In the genomic region with DNA sequence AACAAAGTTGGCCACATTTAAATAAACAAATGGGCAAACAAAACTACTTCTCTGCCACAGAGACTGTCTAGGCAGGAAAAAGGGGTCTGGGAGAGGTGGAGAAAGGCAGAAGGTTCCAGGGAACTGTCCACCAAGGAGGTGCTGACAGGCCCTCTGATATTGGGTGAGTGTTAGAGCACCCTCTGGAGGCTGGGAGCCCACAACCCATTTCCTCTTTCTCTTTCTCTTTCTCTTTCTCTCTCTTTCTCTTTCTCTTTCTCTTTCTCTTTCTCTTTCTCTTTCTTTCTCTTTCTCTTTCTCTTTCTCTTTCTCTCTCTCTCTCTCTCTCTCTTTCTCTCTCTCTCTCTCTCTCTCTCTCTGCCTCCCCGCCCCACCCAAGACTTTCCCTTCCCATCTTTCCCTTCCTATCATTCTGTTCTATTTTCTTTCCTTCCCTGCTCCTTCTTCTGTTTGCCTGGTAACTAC, we compare ENCODE assay signal across 2 cellular contexts.
TF ChIP-seq lines count a peak whose summit lies in the region.

No MANE protein-coding gene starts in this region.

TF ChIP-seq in GM12878, 131 proteins besides CTCF, POLR2A, EP300 and RAD21 (continued from another document and continues in another):
- TF ChIP-seq ZBTB11 (CRISPR knock-in tag; IDR thresholded peaks at IDR 0.05) (no peak), CHD1 (IDR thresholded peaks at IDR 0.05; ENCODE audit: low read depth, low read length) (no peak), SIX5 (IDR thresholded peaks at IDR 0.05; ENCODE audit: low read depth, low read length, severe bottlenecking) (no peak), MYB (IDR thresholded peaks at IDR 0.05; ENCODE audit: borderline replicate concordance, low read depth, low read length) (no peak), HCFC1 (IDR thresholded peaks at IDR 0.05; ENCODE audit: low read length) (peak; percentile 39; the same call in 1 of the 2 replicates), SKIL (IDR thresholded peaks at IDR 0.05; ENCODE audit: low read depth, poor library complexity, severe bottlenecking) (peak; percentile 33), REST (IDR thresholded peaks at IDR 0.05; ENCODE audit: low read depth, low read length) (peak; percentile 93), CHD2 (IDR thresholded peaks at IDR 0.05; ENCODE audit: borderline replicate concordance, low read depth, low read length) (no peak), IKZF2 (IDR thresholded peaks at IDR 0.05) (0 out of 4 replicates have a peak, but pooled peaks of 1 of the 2 experiments have one; percentile 19)
- TF ChIP-seq, protein P1, sequence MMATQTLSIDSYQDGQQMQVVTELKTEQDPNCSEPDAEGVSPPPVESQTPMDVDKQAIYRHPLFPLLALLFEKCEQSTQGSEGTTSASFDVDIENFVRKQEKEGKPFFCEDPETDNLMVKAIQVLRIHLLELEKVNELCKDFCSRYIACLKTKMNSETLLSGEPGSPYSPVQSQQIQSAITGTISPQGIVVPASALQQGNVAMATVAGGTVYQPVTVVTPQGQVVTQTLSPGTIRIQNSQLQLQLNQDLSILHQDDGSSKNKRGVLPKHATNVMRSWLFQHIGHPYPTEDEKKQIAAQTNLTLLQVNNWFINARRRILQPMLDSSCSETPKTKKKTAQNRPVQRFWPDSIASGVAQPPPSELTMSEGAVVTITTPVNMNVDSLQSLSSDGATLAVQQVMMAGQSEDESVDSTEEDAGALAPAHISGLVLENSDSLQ (IDR thresholded peaks at IDR 0.05) = no peak; the same call in 1 of the 2 replicates

TF ChIP-seq in HepG2, 621 proteins besides CTCF, POLR2A, EP300 and RAD21 (continued from another document and continues in another):
- TF ChIP-seq, protein P2, sequence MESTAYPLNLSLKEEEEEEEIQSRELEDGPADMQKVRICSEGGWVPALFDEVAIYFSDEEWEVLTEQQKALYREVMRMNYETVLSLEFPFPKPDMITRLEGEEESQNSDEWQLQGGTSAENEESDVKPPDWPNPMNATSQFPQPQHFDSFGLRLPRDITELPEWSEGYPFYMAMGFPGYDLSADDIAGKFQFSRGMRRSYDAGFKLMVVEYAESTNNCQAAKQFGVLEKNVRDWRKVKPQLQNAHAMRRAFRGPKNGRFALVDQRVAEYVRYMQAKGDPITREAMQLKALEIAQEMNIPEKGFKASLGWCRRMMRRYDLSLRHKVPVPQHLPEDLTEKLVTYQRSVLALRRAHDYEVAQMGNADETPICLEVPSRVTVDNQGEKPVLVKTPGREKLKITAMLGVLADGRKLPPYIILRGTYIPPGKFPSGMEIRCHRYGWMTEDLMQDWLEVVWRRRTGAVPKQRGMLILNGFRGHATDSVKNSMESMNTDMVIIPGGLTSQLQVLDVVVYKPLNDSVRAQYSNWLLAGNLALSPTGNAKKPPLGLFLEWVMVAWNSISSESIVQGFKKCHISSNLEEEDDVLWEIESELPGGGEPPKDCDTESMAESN (CRISPR knock-in tag; conservative IDR thresholded peaks at IDR 0.05) = no peak
- TF ChIP-seq GTF3A (CRISPR knock-in tag; conservative IDR thresholded peaks at IDR 0.05) (no peak), KLF9 (CRISPR knock-in tag; IDR thresholded peaks at IDR 0.05; ENCODE audit: low read depth) (peak; percentile 57; the same call in 1 of the 2 replicates), ZNF577 (CRISPR knock-in tag; IDR thresholded peaks at IDR 0.05; ENCODE audit: borderline replicate concordance, low read depth) (no peak), ZNF33A (CRISPR knock-in tag; IDR thresholded peaks at IDR 0.05; ENCODE audit: borderline replicate concordance) (no peak), MIER2 (CRISPR knock-in tag; IDR thresholded peaks at IDR 0.05) (peak; percentile 98), BRD4 (CRISPR knock-in tag; IDR thresholded peaks at IDR 0.05) (no peak), THAP7 (CRISPR knock-in tag; IDR thresholded peaks at IDR 0.05) (no peak), ZSCAN22 (CRISPR knock-in tag; IDR thresholded peaks at IDR 0.05) (no peak), ZNF275 (CRISPR knock-in tag; IDR thresholded peaks at IDR 0.05; ENCODE audit: borderline replicate concordance) (no peak), ZNF781 (CRISPR knock-in tag; IDR thresholded peaks at IDR 0.05; ENCODE audit: borderline replicate concordance, not compliant biosample characterization) (peak; percentile 33), POLR2G (IDR thresholded peaks at IDR 0.05; ENCODE audit: low read depth, low read length) (no peak), ZZZ3 (CRISPR knock-in tag; IDR thresholded peaks at IDR 0.05; ENCODE audit: borderline replicate concordance) (no peak), RELA (CRISPR knock-in tag; IDR thresholded peaks at IDR 0.05) (no peak), NCOR1 (IDR thresholded peaks at IDR 0.05; ENCODE audit: borderline replicate concordance, low read length) (no peak), FIP1L1 (IDR thresholded peaks at IDR 0.05; ENCODE audit: borderline replicate concordance, insufficient read depth, low read depth, low read length) (no peak), CSRNP2 (CRISPR knock-in tag; conservative IDR thresholded peaks at IDR 0.05; ENCODE audit: low read depth) (no peak), STAT6 (CRISPR knock-in tag; IDR thresholded peaks at IDR 0.05; ENCODE audit: borderline replicate concordance) (no peak), ARID3A (IDR thresholded peaks at IDR 0.05; ENCODE audit: low read depth, low read length) (no peak), ZNF512 (CRISPR knock-in tag; IDR thresholded peaks at IDR 0.05) (0 out of 2 replicates have a peak, but pooled peaks have one; percentile 57), ZNF331 (CRISPR knock-in tag; IDR thresholded peaks at IDR 0.05) (peak; percentile 53; the same call in 1 of the 2 replicates), ZNF777 (CRISPR knock-in tag; IDR thresholded peaks at IDR 0.05) (0 out of 2 replicates have a peak, but pooled peaks have one; percentile 20), GABPB1 (CRISPR knock-in tag; IDR thresholded peaks at IDR 0.05) (peak; percentile 13; the same call in 1 of the 2 replicates), MYNN (CRISPR knock-in tag; IDR thresholded peaks at IDR 0.05; ENCODE audit: low read depth) (no peak), SMAD3 (CRISPR knock-in tag; IDR thresholded peaks at IDR 0.05) (0 out of 2 replicates have a peak, but pooled peaks have one; percentile 39), KDM2A (CRISPR knock-in tag; IDR thresholded peaks at IDR 0.05; ENCODE audit: borderline replicate concordance, low read depth) (peak; percentile 36; the same call in 1 of the 2 replicates), ZNF563 (CRISPR knock-in tag; IDR thresholded peaks at IDR 0.05) (no peak), SP2 (CRISPR knock-in tag; IDR thresholded peaks at IDR 0.05) (no peak)
- TF ChIP-seq, protein P3, sequence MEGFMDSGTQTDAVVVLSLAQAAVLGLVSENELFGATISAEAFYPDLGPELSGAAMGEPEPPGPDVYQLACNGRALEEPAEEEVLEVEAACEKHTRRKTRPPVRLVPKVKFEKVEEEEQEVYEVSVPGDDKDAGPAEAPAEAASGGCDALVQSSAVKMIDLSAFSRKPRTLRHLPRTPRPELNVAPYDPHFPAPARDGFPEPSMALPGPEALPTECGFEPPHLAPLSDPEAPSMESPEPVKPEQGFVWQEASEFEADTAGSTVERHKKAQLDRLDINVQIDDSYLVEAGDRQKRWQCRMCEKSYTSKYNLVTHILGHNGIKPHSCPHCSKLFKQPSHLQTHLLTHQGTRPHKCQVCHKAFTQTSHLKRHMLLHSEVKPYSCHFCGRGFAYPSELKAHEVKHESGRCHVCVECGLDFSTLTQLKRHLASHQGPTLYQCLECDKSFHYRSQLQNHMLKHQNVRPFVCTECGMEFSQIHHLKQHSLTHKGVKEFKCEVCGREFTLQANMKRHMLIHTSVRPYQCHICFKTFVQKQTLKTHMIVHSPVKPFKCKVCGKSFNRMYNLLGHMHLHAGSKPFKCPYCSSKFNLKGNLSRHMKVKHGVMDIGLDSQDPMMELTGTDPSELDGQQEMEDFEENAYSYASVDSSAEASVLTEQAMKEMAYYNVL (CRISPR knock-in tag; IDR thresholded peaks at IDR 0.05; ENCODE audit: borderline replicate concordance) = peak; percentile 35; the same call in 1 of the 2 replicates
- TF ChIP-seq, protein P4, sequence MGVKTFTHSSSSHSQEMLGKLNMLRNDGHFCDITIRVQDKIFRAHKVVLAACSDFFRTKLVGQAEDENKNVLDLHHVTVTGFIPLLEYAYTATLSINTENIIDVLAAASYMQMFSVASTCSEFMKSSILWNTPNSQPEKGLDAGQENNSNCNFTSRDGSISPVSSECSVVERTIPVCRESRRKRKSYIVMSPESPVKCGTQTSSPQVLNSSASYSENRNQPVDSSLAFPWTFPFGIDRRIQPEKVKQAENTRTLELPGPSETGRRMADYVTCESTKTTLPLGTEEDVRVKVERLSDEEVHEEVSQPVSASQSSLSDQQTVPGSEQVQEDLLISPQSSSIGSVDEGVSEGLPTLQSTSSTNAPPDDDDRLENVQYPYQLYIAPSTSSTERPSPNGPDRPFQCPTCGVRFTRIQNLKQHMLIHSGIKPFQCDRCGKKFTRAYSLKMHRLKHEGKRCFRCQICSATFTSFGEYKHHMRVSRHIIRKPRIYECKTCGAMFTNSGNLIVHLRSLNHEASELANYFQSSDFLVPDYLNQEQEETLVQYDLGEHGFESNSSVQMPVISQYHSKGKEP (CRISPR knock-in tag; IDR thresholded peaks at IDR 0.05) = peak; percentile 83; the same call in 1 of the 2 replicates
- TF ChIP-seq, protein P5, sequence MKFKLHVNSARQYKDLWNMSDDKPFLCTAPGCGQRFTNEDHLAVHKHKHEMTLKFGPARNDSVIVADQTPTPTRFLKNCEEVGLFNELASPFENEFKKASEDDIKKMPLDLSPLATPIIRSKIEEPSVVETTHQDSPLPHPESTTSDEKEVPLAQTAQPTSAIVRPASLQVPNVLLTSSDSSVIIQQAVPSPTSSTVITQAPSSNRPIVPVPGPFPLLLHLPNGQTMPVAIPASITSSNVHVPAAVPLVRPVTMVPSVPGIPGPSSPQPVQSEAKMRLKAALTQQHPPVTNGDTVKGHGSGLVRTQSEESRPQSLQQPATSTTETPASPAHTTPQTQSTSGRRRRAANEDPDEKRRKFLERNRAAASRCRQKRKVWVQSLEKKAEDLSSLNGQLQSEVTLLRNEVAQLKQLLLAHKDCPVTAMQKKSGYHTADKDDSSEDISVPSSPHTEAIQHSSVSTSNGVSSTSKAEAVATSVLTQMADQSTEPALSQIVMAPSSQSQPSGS (CRISPR knock-in tag; IDR thresholded peaks at IDR 0.05) = 0 out of 2 replicates have a peak, but pooled peaks have one; percentile 38
